In genomic region chr2:36035137-36035536, GRCh38 we compare ENCODE assay signal across 3 cellular contexts.
TF ChIP-seq lines count a peak whose summit lies in the region.

No MANE protein-coding gene starts in this region.

TF ChIP-seq in A549, 52 proteins besides CTCF, POLR2A, EP300 and RAD21:
- TF ChIP-seq MAFK (IDR thresholded peaks at IDR 0.05; ENCODE audit: partially characterized antibody) (peak; percentile 85), FOSB (CRISPR knock-in tag; IDR thresholded peaks at IDR 0.05) (no peak), FOSL2 (IDR thresholded peaks at IDR 0.05) (no peak), FOSL2 (CRISPR knock-in tag; IDR thresholded peaks at IDR 0.05) (no peak), NFE2L2 (conservative IDR thresholded peaks at IDR 0.05; ENCODE audit: low read length) (no peak), TFCP2L1 (CRISPR knock-in tag; IDR thresholded peaks at IDR 0.05) (no peak)
TF ChIP-seq in A549: peak in this region for 1.

TF ChIP-seq in IMR-90, 13 proteins besides CTCF, POLR2A, EP300 and RAD21:
- TF ChIP-seq MAFK (IDR thresholded peaks at IDR 0.05; ENCODE audit: low read depth, low read length) (peak; percentile 89), BHLHE40 (IDR thresholded peaks at IDR 0.05; ENCODE audit: low read depth, low read length) (no peak), USF2 (IDR thresholded peaks at IDR 0.05; ENCODE audit: low read depth, low read length) (no peak)

TF ChIP-seq in H1, 55 proteins besides CTCF, POLR2A, EP300 and RAD21:
- TF ChIP-seq KDM1A (IDR thresholded peaks at IDR 0.05; ENCODE audit: borderline replicate concordance, low read length) (no peak), MAFK (IDR thresholded peaks at IDR 0.05; ENCODE audit: low read depth, low read length) (peak; percentile 37; the same call in 1 of the 2 replicates)
